In the genomic region with DNA sequence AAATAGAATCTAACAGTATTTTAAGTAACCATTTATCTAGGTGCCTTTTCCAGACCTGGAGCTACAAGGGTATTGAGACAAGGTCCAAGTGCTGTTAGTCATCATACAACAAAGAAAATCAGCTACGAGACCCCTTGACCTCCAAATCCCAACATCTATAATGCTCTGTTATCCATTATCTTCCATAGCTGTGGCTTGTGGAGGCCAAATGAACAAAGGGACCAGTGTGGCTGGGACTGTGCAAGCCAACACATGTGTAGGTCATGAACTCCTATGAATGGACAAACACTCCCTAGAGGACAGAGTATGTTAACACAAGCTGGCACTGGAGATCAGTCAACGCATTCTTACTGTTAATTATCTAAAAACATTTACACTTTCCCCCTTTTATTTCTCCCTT, we compare ENCODE assay signal across 1 cellular context.
TF ChIP-seq lines count a peak whose summit lies in the region.

No MANE protein-coding gene starts in this region.

TF ChIP-seq in HepG2, 621 proteins besides CTCF, POLR2A, EP300 and RAD21 (continued from another document):
- TF ChIP-seq, protein P1, sequence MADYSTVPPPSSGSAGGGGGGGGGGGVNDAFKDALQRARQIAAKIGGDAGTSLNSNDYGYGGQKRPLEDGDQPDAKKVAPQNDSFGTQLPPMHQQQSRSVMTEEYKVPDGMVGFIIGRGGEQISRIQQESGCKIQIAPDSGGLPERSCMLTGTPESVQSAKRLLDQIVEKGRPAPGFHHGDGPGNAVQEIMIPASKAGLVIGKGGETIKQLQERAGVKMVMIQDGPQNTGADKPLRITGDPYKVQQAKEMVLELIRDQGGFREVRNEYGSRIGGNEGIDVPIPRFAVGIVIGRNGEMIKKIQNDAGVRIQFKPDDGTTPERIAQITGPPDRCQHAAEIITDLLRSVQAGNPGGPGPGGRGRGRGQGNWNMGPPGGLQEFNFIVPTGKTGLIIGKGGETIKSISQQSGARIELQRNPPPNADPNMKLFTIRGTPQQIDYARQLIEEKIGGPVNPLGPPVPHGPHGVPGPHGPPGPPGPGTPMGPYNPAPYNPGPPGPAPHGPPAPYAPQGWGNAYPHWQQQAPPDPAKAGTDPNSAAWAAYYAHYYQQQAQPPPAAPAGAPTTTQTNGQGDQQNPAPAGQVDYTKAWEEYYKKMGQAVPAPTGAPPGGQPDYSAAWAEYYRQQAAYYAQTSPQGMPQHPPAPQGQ (CRISPR knock-in tag; IDR thresholded peaks at IDR 0.05; ENCODE audit: borderline replicate concordance): no peak
- TF ChIP-seq ZNF30 (CRISPR knock-in tag; IDR thresholded peaks at IDR 0.05) (no peak), ZNF687 (CRISPR knock-in tag; IDR thresholded peaks at IDR 0.05) (no peak), NFIC (IDR thresholded peaks at IDR 0.05; ENCODE audit: low read length) (peak; percentile 37; the same call in 1 of the 2 replicates), NPAS2 (CRISPR knock-in tag; IDR thresholded peaks at IDR 0.05; ENCODE audit: borderline replicate concordance) (no peak)
TF ChIP-seq in HepG2: peak in this region for 35.
